8 cellular contexts compared by ENCODE assay signal in the genomic region with DNA sequence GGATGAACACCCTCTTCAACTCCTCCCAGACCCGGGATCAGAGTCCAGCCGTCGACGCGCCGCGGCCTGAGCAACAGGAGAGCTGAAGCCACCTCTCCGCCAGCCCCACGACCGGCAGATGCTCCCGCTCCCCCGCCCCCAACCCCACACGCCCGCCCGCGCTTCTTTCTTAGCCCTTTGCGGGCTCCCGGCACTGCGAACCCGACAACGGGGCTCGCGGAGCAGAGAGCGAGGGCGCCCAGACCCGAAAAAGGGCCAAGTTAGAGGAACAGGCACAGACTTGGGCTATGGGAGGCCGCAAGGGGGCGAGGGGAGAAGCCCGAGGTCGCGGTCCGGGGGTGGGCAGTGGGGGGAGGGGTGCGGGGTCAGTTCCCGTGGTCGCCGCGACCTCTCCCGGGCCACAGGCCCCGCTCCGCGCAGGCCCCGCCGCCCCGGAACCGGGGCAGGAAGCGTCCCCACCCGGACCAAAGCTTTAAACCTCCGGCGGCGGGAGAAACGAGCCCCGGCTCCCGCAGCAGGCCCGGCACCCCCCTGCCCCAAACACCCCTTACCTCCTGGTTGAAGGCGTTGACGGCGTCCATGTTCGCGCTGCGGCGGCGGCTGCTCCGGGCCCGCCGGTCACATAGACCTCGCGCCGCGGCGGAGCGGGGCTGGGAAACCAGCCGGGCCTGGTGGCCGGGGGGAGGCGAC. TPM values are rescaled to one million over a fixed set of nuclear protein-coding genes. Genes with fewer than 3 reads are reported as not detected.
DNase-seq lines count a peak whose midpoint lies in the region; ATAC-seq and TF ChIP-seq lines count a peak whose summit lies in the region.

No MANE protein-coding gene starts in this region.

- H3K23me2 ChIP-seq in H9 (ENCODE audit: insufficient read length, low read depth, low read length, poor library complexity, severe bottlenecking): peaks cover 9% of the 10 kb centered on the region

- H3K27ac Mint-ChIP-seq in H9 (peak overlapping the region; percentile 85 to 98 (median 88); a peak in 5 of 7 replicates), endothelial cell (ENCODE audit: unreplicated experiment) (peak overlapping the region; percentile 94)
- peak overlapping the region; percentile 78 for H3K27ac Mint-ChIP-seq in activated CD8-positive, alpha-beta memory T cell treated with anti-CD3 and anti-CD28 coated beads, Interleukin-2, amount 10 ng/mL, durations not matched to agents 7 days and 5 days

- peaks cover 3% of the 10 kb centered on the region; the same call in 1 of the 2 replicates for H3K4me1 ChIP-seq in H9 (ENCODE audit: insufficient read depth, low read length)
- H3K4me1 ChIP-seq in mucosa of stomach (ENCODE audit: control insufficient read depth, insufficient read depth, low read length): peaks cover 25% of the 10 kb centered on the region

- no peak overlapping the region for H2BK5ac ChIP-seq in H9 (ENCODE audit: insufficient read length, low read length)

- no peak overlapping the region for H2BK15ac ChIP-seq in H9 (ENCODE audit: low read depth, low read length)

- no peaks in the 10 kb centered on the region for H3K9me3 ChIP-seq in H9 (ENCODE audit: control insufficient read depth, low read depth, low read length)
- H3K9me3 ChIP-seq in mucosa of stomach (ENCODE audit: control insufficient read depth, low read length): no peaks in the 10 kb centered on the region

- no peak overlapping the region for H4K8ac ChIP-seq in H9 (replicated peaks; ENCODE audit: insufficient read length, low read depth, low read length)

- no peaks in the 10 kb centered on the region for H3K9me3 Mint-ChIP-seq in H9
- H3K9me3 Mint-ChIP-seq in activated CD8-positive, alpha-beta memory T cell treated with anti-CD3 and anti-CD28 coated beads, Interleukin-2, amount 10 ng/mL, durations not matched to agents 7 days and 5 days (ENCODE audit: low read depth): no peaks in the 10 kb centered on the region
- no peaks in the 10 kb centered on the region for H3K9me3 Mint-ChIP-seq in endothelial cell (ENCODE audit: unreplicated experiment)

- H3K23ac ChIP-seq in H9 (ENCODE audit: insufficient read length, low read depth, low read length): no peak overlapping the region

- no peak overlapping the region for H3K27ac ChIP-seq in H9 (ENCODE audit: insufficient read length, low read depth, low read length)

- H2BK120ac ChIP-seq in H9 (ENCODE audit: low read depth, low read length, poor library complexity, severe bottlenecking): peak overlapping the region; percentile 12

- H3K56ac ChIP-seq in H9 (ENCODE audit: insufficient read length, low read depth, low read length): no peak overlapping the region

- H3K79me1 ChIP-seq in H9 (ENCODE audit: insufficient read depth, low read depth, low read length, poor library complexity, severe bottlenecking): no peaks in the 10 kb centered on the region

- H3K36me3 ChIP-seq in mucosa of stomach (ENCODE audit: control insufficient read depth, insufficient read depth, low read length): no peaks in the 10 kb centered on the region

- no peak overlapping the region for H4K5ac ChIP-seq in H9 (ENCODE audit: insufficient read length, low read depth, low read length)

- no CpG with 5 or more reads among the region's 74 CpGs for WGBS in H9 (ENCODE audit: extremely low coverage, insufficient read length, low lambda C conversion rate)

- DNase-seq in H9 (peak; percentile 36), NB4 (ENCODE audit: low read depth) (peak; percentile 64), endothelial cell (ENCODE audit: low spot score) (peak; percentile 63), DMS114 treated with DMSO at 0.1 percent for 48 hours (lab: John Stamatoyannopoulos, UW; ENCODE audit: unreplicated experiment) (no peak)
- peak; percentile 63 for DNase-seq in activated CD8-positive, alpha-beta memory T cell treated with anti-CD3 and anti-CD28 coated beads, Interleukin-2, amount 10 ng/mL, durations not matched to agents 7 days and 5 days
- DNase-seq in stimulated activated naive CD4-positive, alpha-beta T cell treated with Interleukin-2 at 50 U/mL for 16 hours (lab: John Stamatoyannopoulos, UW): peak; percentile 50

- ATAC-seq in activated CD8-positive, alpha-beta memory T cell treated with anti-CD3 and anti-CD28 coated beads, Interleukin-2, amount 10 ng/mL, durations not matched to agents 7 days and 5 days: peak; percentile 34

- no peak overlapping the region for H2AK5ac ChIP-seq in H9 (ENCODE audit: insufficient read length, low read length)

- no peak overlapping the region for H3T11ph ChIP-seq in H9 (ENCODE audit: low read length)

- H3K4me2 ChIP-seq in H9 (ENCODE audit: insufficient read depth, insufficient read length, low read length): peak overlapping the region; percentile 96

- no peak overlapping the region for H3K4ac ChIP-seq in H9 (ENCODE audit: low read depth, low read length)

- H3K4me3 Mint-ChIP-seq in H9 (peak overlapping the region in 1 of 2 experiments; percentile 83; a peak in 3 of 5 replicates), endothelial cell (ENCODE audit: unreplicated experiment) (peak overlapping the region; percentile 96)
- H3K4me3 Mint-ChIP-seq in activated CD8-positive, alpha-beta memory T cell treated with anti-CD3 and anti-CD28 coated beads, Interleukin-2, amount 10 ng/mL, durations not matched to agents 7 days and 5 days: peak overlapping the region; percentile 84

- CTCF ChIA-PET in activated CD8-positive, alpha-beta memory T cell treated with anti-CD3 and anti-CD28 coated beads, Interleukin-2, amount 10 ng/mL, durations not matched to agents 7 days and 5 days (lab: Charles Lee): interaction anchor here (1.0 kb wide), 1 partner anchor 42 kb away, joined by 3 read pairs; no protein-coding TSS in a partner anchor

- H3K4me1 Mint-ChIP-seq in H9 (peaks cover 5 to 6% of the 10 kb centered on the region in 2 experiments), endothelial cell (ENCODE audit: unreplicated experiment) (peaks cover 10% of the 10 kb centered on the region)
- peaks cover 15% of the 10 kb centered on the region for H3K4me1 Mint-ChIP-seq in activated CD8-positive, alpha-beta memory T cell treated with anti-CD3 and anti-CD28 coated beads, Interleukin-2, amount 10 ng/mL, durations not matched to agents 7 days and 5 days

- H3K27me3 ChIP-seq in H9 (ENCODE audit: insufficient read depth, low read length): no peaks in the 10 kb centered on the region
- no peaks in the 10 kb centered on the region for H3K27me3 ChIP-seq in mucosa of stomach (ENCODE audit: control insufficient read depth, insufficient read depth, low read length)

- H2AFZ ChIP-seq in H9 (ENCODE audit: low read length): no peak overlapping the region

- TF ChIP-seq CTCF in GM12872 (IDR thresholded peaks at IDR 0.05; ENCODE audit: insufficient read depth, low read depth, low read length) (peak; percentile 33; the same call in 1 of the 3 replicates), H9 (conservative IDR thresholded peaks at IDR 0.05) (peak; percentile 53), NB4 (IDR thresholded peaks at IDR 0.05; ENCODE audit: low read depth, low read length) (peak; percentile 21), endothelial cell (IDR thresholded peaks at IDR 0.05; ENCODE audit: unreplicated experiment) (peak; percentile 19)

- no peak overlapping the region for H2BK12ac ChIP-seq in H9 (ENCODE audit: insufficient read length, low read depth, low read length)

- peak overlapping the region; percentile 91 for H3K18ac ChIP-seq in H9 (ENCODE audit: insufficient read length, low read depth, low read length)

- H3K27me3 Mint-ChIP-seq in H9 (ENCODE audit: low read depth) (peaks cover 2% of the 10 kb centered on the region; the same call in 1 of the 2 replicates), endothelial cell (ENCODE audit: unreplicated experiment) (peaks cover 6% of the 10 kb centered on the region)
- no peaks in the 10 kb centered on the region for H3K27me3 Mint-ChIP-seq in activated CD8-positive, alpha-beta memory T cell treated with anti-CD3 and anti-CD28 coated beads, Interleukin-2, amount 10 ng/mL, durations not matched to agents 7 days and 5 days

- H2BK20ac ChIP-seq in H9 (ENCODE audit: low read depth, low read length, poor library complexity, severe bottlenecking): no peak overlapping the region

- H3K36me3 Mint-ChIP-seq in H9 (ENCODE audit: insufficient read depth in 1 of 3, low read depth in 3 of 3) (peaks cover 0 to 10% (median 6%) of the 10 kb centered on the region in 3 experiments; a peak in 4 of 7 replicates), endothelial cell (ENCODE audit: low read depth, unreplicated experiment) (peaks cover 4% of the 10 kb centered on the region)
- H3K36me3 Mint-ChIP-seq in activated CD8-positive, alpha-beta memory T cell treated with anti-CD3 and anti-CD28 coated beads, Interleukin-2, amount 10 ng/mL, durations not matched to agents 7 days and 5 days: peaks cover 7% of the 10 kb centered on the region

- no peaks in the 10 kb centered on the region for H4K20me1 ChIP-seq in H9 (ENCODE audit: control insufficient read depth, insufficient read depth, insufficient read length)

- H3K4me3 ChIP-seq in NB4 (ENCODE audit: low read depth, low read length) (peak overlapping the region; percentile 95), mucosa of stomach (ENCODE audit: low read length) (peak overlapping the region; percentile 68)

- H3K9ac ChIP-seq in H9 (ENCODE audit: extremely low read depth, insufficient read length, low read length) (peak overlapping the region; percentile 87), mucosa of stomach (ENCODE audit: low read length) (peak overlapping the region; percentile 85)

- H4K91ac ChIP-seq in H9 (ENCODE audit: insufficient read length, low read depth, low read length): no peak overlapping the region

- TF ChIP-seq POLR2A in NB4 (IDR thresholded peaks at IDR 0.05; ENCODE audit: extremely low read depth, insufficient read length): no peak

- H3K14ac ChIP-seq in H9 (ENCODE audit: insufficient read depth, low read length): peak overlapping the region; percentile 91

- peaks cover 38% of the 10 kb centered on the region for H3K79me2 ChIP-seq in H9 (ENCODE audit: insufficient read depth, low read length)

RNA-seq across cellular contexts. Expression of a gene that starts 0.7 kb away (rescaled TPM):
- 69.1 and 76.8 TPM in 2 replicates for total RNA-seq in H9 (2021)
- 10 to 100 TPM; 52.0 to 53.9 TPM for total RNA-seq in activated CD8-positive, alpha-beta memory T cell treated with anti-CD3 and anti-CD28 coated beads, Interleukin-2, amount 10 ng/mL, durations not matched to agents 7 days and 5 days
- total RNA-seq in endothelial cell (ENCODE audit: unreplicated experiment): 49.7 TPM
